In genomic region chr11:128116447-128117240, GRCh38 we compare ENCODE assay signal across 16 cellular contexts.
DNase-seq lines count a peak whose midpoint lies in the region; ATAC-seq and TF ChIP-seq lines count a peak whose summit lies in the region.
"Had no signal": no experiment of that assay in that cellular context is flagged by ENCODE, and none has a peak within 500 bp of the region (broad histone marks: within the 10 kb centered on the region; RNA-seq: fewer than 3 reads in every experiment).

No MANE protein-coding gene starts in this region.

- H3K27ac Mint-ChIP-seq in effector memory CD8-positive, alpha-beta T cell, result peak overlapping the region in 1 of 2 donors; percentile 2
- H3K27ac Mint-ChIP-seq: naive B cell had no signal

- no peaks in the 10 kb centered on the region for H3K36me3 ChIP-seq in HEK293 (ENCODE audit: control insufficient read depth in 2 of 2, insufficient read depth in 1 of 2, low read length in 2 of 2)
- H3K36me3 ChIP-seq: thyroid gland had no signal

- H3K4me3 ChIP-seq in HEK293 (ENCODE audit: low read depth, low read length) (no peak overlapping the region), fibroblast of pulmonary artery (replicated peaks; ENCODE audit: low read depth, low read length) (no peak overlapping the region), skeletal muscle cell (ENCODE audit: low read depth, low read length) (no peak overlapping the region)
- H3K4me3 ChIP-seq: body of pancreas, thyroid gland had no signal

- DNase-seq in NCI-H748 (lab: John Stamatoyannopoulos, UW; ENCODE audit: unreplicated experiment) (peak; percentile 32), fibroblast of pulmonary artery (ENCODE audit: low read depth) (peak; percentile 18), skeletal muscle cell (ENCODE audit: low read depth) (peak; percentile 29), NCI-H2196 (lab: John Stamatoyannopoulos, UW; ENCODE audit: unreplicated experiment) (no peak)
- DNase-seq in effector memory CD8-positive, alpha-beta T cell, result no peak
- DNase-seq: activated CD8-positive, alpha-beta memory T cell treated with anti-CD3 and anti-CD28 coated beads, Interleukin-2, amount 50 U/mL, for 4 hours; activated naive CD4-positive, alpha-beta T cell treated with Interleukin-2 at 50 U/mL for 16 hours; body of pancreas; CD8-positive, alpha-beta memory T cell; left colon; naive B cell; NCI-H2227 treated with DMSO at 0.1 percent for 48 hours; stimulated activated CD4-positive, alpha-beta T cell treated with anti-CD3 and anti-CD28 coated beads, Interleukin-2, amount 100 ng/mL, for 24 hours; thyroid gland had no signal

- H3K9me3 ChIP-seq in HEK293 (ENCODE audit: control insufficient read depth, insufficient read depth, low read depth, low read length), result no peaks in the 10 kb centered on the region
- H3K9me3 ChIP-seq: body of pancreas, thyroid gland had no signal

- POLR2A ChIA-PET in HEK293 (lab: Yijun Ruan, JAX), result no interaction called here

- no peak overlapping the region for H3K27ac ChIP-seq in HEK293 (ENCODE audit: extremely low read depth, low read depth, low read length)
- H3K27ac ChIP-seq: body of pancreas, thyroid gland had no signal

- peaks cover 7 to 14% of the 10 kb centered on the region in 2 donors for H3K4me1 Mint-ChIP-seq in effector memory CD8-positive, alpha-beta T cell (ENCODE audit: low read depth in 2 of 2)
- H3K4me1 Mint-ChIP-seq: naive B cell had no signal

- no peaks in the 10 kb centered on the region for H3K9me3 Mint-ChIP-seq in effector memory CD8-positive, alpha-beta T cell

- TF ChIP-seq CTCF in HEK293 (tag by site-specific recombination; IDR thresholded peaks at IDR 0.05) (no peak), fibroblast of pulmonary artery (IDR thresholded peaks at IDR 0.05; ENCODE audit: low read length, missing control alignments) (no peak)

- H3K27me3 Mint-ChIP-seq in effector memory CD8-positive, alpha-beta T cell, result no peaks in the 10 kb centered on the region

- H3K4me3 Mint-ChIP-seq in effector memory CD8-positive, alpha-beta T cell, result no peak overlapping the region

- no peaks in the 10 kb centered on the region for H3K4me1 ChIP-seq in HEK293 (ENCODE audit: control insufficient read depth, insufficient read depth, low read length)
- H3K4me1 ChIP-seq: body of pancreas, thyroid gland had no signal

- H3K36me3 Mint-ChIP-seq in effector memory CD8-positive, alpha-beta T cell (ENCODE audit: insufficient read depth), result no peaks in the 10 kb centered on the region

- CTCF ChIA-PET in HEK293 (lab: Yijun Ruan, JAX), result interaction anchor here (0.6 to 0.7 kb wide), 2 partner anchors 22 to 646 kb away, joined by 3 read pairs; no protein-coding TSS in a partner anchor

- ATAC-seq in activated CD4-positive, CD25-positive, alpha-beta regulatory T cell treated with anti-CD3 and anti-CD28 coated beads, Interleukin-2, amount 50 U/mL, for 24 hours, result no peak
- ATAC-seq in effector memory CD8-positive, alpha-beta T cell (replicated peaks), result no peak
- ATAC-seq: body of pancreas, left colon had no signal

TF ChIP-seq in HEK293, 187 proteins besides CTCF, POLR2A, EP300 and RAD21:
- TF ChIP-seq ZNF26 (tag by site-specific recombination; IDR thresholded peaks at IDR 0.05), result no peak
- no peak for TF ChIP-seq AEBP2 (tag by site-specific recombination; IDR thresholded peaks at IDR 0.05; ENCODE audit: borderline replicate concordance)
- TF ChIP-seq ZNF184 (tag by site-specific recombination; IDR thresholded peaks at IDR 0.05), result no peak
- no peak for TF ChIP-seq ZBTB20 (tag by site-specific recombination; IDR thresholded peaks at IDR 0.05)
- TF ChIP-seq ZNF560 (tag by site-specific recombination; IDR thresholded peaks at IDR 0.05; ENCODE audit: borderline replicate concordance), result no peak
- TF ChIP-seq EGR2 (tag by site-specific recombination; IDR thresholded peaks at IDR 0.05; ENCODE audit: low read depth), result peak; percentile 80
- no peak for TF ChIP-seq ZNF561 (tag by site-specific recombination; IDR thresholded peaks at IDR 0.05; ENCODE audit: borderline replicate concordance)
- TF ChIP-seq ZSCAN5A (tag by site-specific recombination; IDR thresholded peaks at IDR 0.05), result no peak
- TF ChIP-seq ZNF585B (tag by site-specific recombination; IDR thresholded peaks at IDR 0.05), result no peak
- TF ChIP-seq ZNF18 (tag by site-specific recombination; IDR thresholded peaks at IDR 0.05), result no peak
- TF ChIP-seq ZBTB7A (tag by site-specific recombination; IDR thresholded peaks at IDR 0.05; ENCODE audit: low read depth), result no peak
- no peak for TF ChIP-seq ZNF174 (tag by site-specific recombination; IDR thresholded peaks at IDR 0.05)
- TF ChIP-seq TRIM28 (IDR thresholded peaks at IDR 0.05; ENCODE audit: borderline replicate concordance, low read length), result peak; percentile 84
- TF ChIP-seq ZNF146 (tag by site-specific recombination; IDR thresholded peaks at IDR 0.05), result no peak
- TF ChIP-seq ZNF311 (tag by site-specific recombination; IDR thresholded peaks at IDR 0.05; ENCODE audit: borderline replicate concordance), result no peak
- TF ChIP-seq PRDM6 (tag by site-specific recombination; IDR thresholded peaks at IDR 0.05), result peak; percentile 45; the same call in 1 of the 2 replicates
- peak; percentile 78 for TF ChIP-seq ZFHX2 (tag by site-specific recombination; conservative IDR thresholded peaks at IDR 0.05)

Comparison
In these comparisons a context has a peak if more than half of its experiments do, and no peak if none do; other contexts are left out.
1. DNase-seq: peak in NCI-H748 (single experiment), fibroblast of pulmonary artery (single experiment) and skeletal muscle cell (single experiment); none in effector memory CD8-positive, alpha-beta T cell (0 of 3) and NCI-H2196 (single experiment).